17 cellular contexts compared by ENCODE assay signal in genomic region chr9:128142596-128142995, GRCh38. TPM values are rescaled to one million over a fixed set of nuclear protein-coding genes. Genes with fewer than 3 reads are reported as not detected.
"Had no signal": no experiment of that assay in that cellular context is flagged by ENCODE, and none has a peak within 500 bp of the region (broad histone marks: within the 10 kb centered on the region; RNA-seq: fewer than 3 reads in every experiment).

No MANE protein-coding gene starts in this region.

- H3K27me3 Mint-ChIP-seq: naive thymus-derived CD4-positive, alpha-beta T cell had no signal

- H3K27me3 ChIP-seq: esophagus muscularis mucosa, gastroesophageal sphincter, heart right ventricle, neural progenitor cell, pancreas, sigmoid colon had no signal

- H3K36me3 Mint-ChIP-seq: neural progenitor cell had no signal

- H3K9me3 Mint-ChIP-seq: dendritic cell treated with granulocyte-macrophage colony-stimulating factor and Interleukin-4, amounts not matched to agents 40 ng/mL and 50 ng/mL, for 4 days; naive thymus-derived CD4-positive, alpha-beta T cell; neural progenitor cell had no signal

- H3K9me3 ChIP-seq: esophagus muscularis mucosa, gastroesophageal sphincter, heart right ventricle, pancreas, sigmoid colon had no signal

- H3K4me1 ChIP-seq: esophagus muscularis mucosa, gastroesophageal sphincter, pancreas, sigmoid colon had no signal

- DNase-seq: activated CD4-positive, alpha-beta T cell treated with anti-CD3 and anti-CD28 coated beads, Interleukin-2, amount 50 U/mL, for 4 hours; activated CD4-positive, CD25-positive, alpha-beta regulatory T cell treated with anti-CD3 and anti-CD28 coated beads, Interleukin-2, amount 50 U/mL, for 72 hours; activated T-cell treated with anti-CD3 and anti-CD28 coated beads for 4 hours; effector CD8-positive, alpha-beta T cell; mesenchymal stem cell; sigmoid colon had no signal

- H3K27ac Mint-ChIP-seq: dendritic cell treated with granulocyte-macrophage colony-stimulating factor and Interleukin-4, amounts not matched to agents 40 ng/mL and 50 ng/mL, for 4 days had no signal

- ATAC-seq: naive thymus-derived CD4-positive, alpha-beta T cell; pancreas had no signal

- H3K4me3 ChIP-seq: esophagus muscularis mucosa, gastroesophageal sphincter, heart right ventricle, neural progenitor cell, pancreas, sigmoid colon had no signal

- H3K4me3 Mint-ChIP-seq: dendritic cell treated with granulocyte-macrophage colony-stimulating factor and Interleukin-4, amounts not matched to agents 40 ng/mL and 50 ng/mL, for 4 days; neural progenitor cell had no signal

- H3K36me3 ChIP-seq: esophagus muscularis mucosa, gastroesophageal sphincter, heart right ventricle, neural progenitor cell, pancreas, sigmoid colon had no signal

- H3K27ac ChIP-seq: esophagus muscularis mucosa, gastroesophageal sphincter, neural progenitor cell, pancreas, sigmoid colon, VCaP had no signal

RNA-seq across cellular contexts. Expression of gene LCN2, which starts 6.7 kb away (rescaled TPM):
- total RNA-seq: astrocyte; cerebellum; naive thymus-derived CD4-positive, alpha-beta T cell; pulmonary artery endothelial cell; sigmoid colon had no signal
